In the genomic region with DNA sequence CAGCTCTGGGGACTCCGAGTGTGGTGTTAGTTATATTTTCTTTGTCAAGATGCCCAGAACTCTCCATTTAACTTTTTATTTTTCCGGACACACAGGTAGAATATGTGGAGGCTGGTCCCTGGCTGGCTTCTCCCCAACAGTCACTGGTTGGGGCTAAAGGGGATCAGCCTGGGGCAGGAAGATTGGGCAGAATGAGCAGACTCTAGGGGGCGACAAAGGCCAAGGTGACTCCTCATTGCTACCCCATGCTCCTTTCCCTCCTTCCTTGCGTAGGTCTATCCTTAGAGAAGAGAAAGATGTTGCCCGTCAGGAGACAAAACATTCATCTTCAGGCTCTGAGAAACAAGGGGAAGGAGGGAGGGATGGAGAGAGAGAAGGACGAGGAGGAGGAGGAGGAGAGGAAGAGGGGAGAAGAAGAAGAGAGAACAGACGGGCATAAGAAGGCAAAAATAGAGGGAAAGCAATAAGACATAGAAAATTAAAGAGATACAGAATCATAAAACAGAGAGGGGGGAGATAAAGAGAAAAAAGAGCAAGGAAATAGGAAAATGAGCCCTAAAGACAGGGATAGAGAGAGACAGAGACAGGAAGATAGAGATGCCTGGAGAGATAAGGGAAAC, we compare ENCODE assay signal across 11 cellular contexts.
A peak's percentile ranks its signal among the peaks of the same experiment; 100 is the strongest.
DNase-seq lines count a peak whose midpoint lies in the region; ATAC-seq and TF ChIP-seq lines count a peak whose summit lies in the region.
"Had no signal": no experiment of that assay in that cellular context is flagged by ENCODE, and none has a peak within 500 bp of the region (broad histone marks: within the 10 kb centered on the region; RNA-seq: fewer than 3 reads in every experiment).

No MANE protein-coding gene starts in this region.

- no peak overlapping the region for H2AFZ ChIP-seq in smooth muscle cell (ENCODE audit: low read depth)

- POLR2A ChIA-PET in naive thymus-derived CD4-positive, alpha-beta T cell (lab: Charles Lee): no interaction called here

- peak overlapping the region; percentile 69 for H3K27ac Mint-ChIP-seq in activated naive CD4-positive, alpha-beta T cell treated with anti-CD3 and anti-CD28 coated beads, Interleukin-2, amount 50 U/mL, for 24 hours
- no peak overlapping the region for H3K27ac Mint-ChIP-seq in endodermal cell
- H3K27ac Mint-ChIP-seq in naive thymus-derived CD4-positive, alpha-beta T cell: no peak overlapping the region

- no peak overlapping the region for H3K27ac ChIP-seq in endodermal cell (ENCODE audit: low read depth, low read length)
- H3K27ac ChIP-seq in smooth muscle cell (ENCODE audit: low read depth): no peak overlapping the region
- no peak overlapping the region for H3K27ac ChIP-seq in naive thymus-derived CD4-positive, alpha-beta T cell (ENCODE audit: low read depth, low read length)

- H3K4me3 ChIP-seq in endodermal cell (ENCODE audit: low read length): no peak overlapping the region
- H3K4me3 ChIP-seq in smooth muscle cell: no peak overlapping the region
- H3K4me3 ChIP-seq in naive thymus-derived CD4-positive, alpha-beta T cell (ENCODE audit: low read length): no peak overlapping the region

- H3K36me3 ChIP-seq in endodermal cell (ENCODE audit: control insufficient read depth, insufficient read depth, low read length): no peaks in the 10 kb centered on the region
- H3K36me3 ChIP-seq in smooth muscle cell (ENCODE audit: low read depth): no peaks in the 10 kb centered on the region
- H3K36me3 ChIP-seq in naive thymus-derived CD4-positive, alpha-beta T cell (ENCODE audit: control insufficient read depth in 2 of 3, insufficient read depth in 3 of 3, low read length in 3 of 3): no peaks in the 10 kb centered on the region

- H3K4me1 ChIP-seq in endodermal cell (ENCODE audit: control insufficient read depth, insufficient read depth, low read length): peaks cover 4% of the 10 kb centered on the region
- H3K4me1 ChIP-seq in smooth muscle cell (ENCODE audit: low read depth): no peaks in the 10 kb centered on the region
- no peaks in the 10 kb centered on the region for H3K4me1 ChIP-seq in naive thymus-derived CD4-positive, alpha-beta T cell (ENCODE audit: control insufficient read depth in 2 of 2, insufficient read depth in 2 of 2, low read length in 2 of 2)

- CTCF ChIA-PET in naive thymus-derived CD4-positive, alpha-beta T cell (lab: Charles Lee): no interaction called here

- H3K9ac ChIP-seq in endodermal cell (ENCODE audit: extremely low read depth, low read length, poor library complexity, severe bottlenecking): no peak overlapping the region
- H3K9ac ChIP-seq in smooth muscle cell (ENCODE audit: low read depth): no peak overlapping the region

- H3K36me3 Mint-ChIP-seq in activated naive CD4-positive, alpha-beta T cell treated with anti-CD3 and anti-CD28 coated beads, Interleukin-2, amount 50 U/mL, for 24 hours: peaks cover 1% of the 10 kb centered on the region
- H3K36me3 Mint-ChIP-seq in endodermal cell (ENCODE audit: low read depth): no peaks in the 10 kb centered on the region
- peaks cover 0 to 14% (median 1%) of the 10 kb centered on the region in 5 donors for H3K36me3 Mint-ChIP-seq in naive thymus-derived CD4-positive, alpha-beta T cell

- no peak overlapping the region for H3K4me3 Mint-ChIP-seq in activated naive CD4-positive, alpha-beta T cell treated with anti-CD3 and anti-CD28 coated beads, Interleukin-2, amount 50 U/mL, for 24 hours
- H3K4me3 Mint-ChIP-seq in endodermal cell: no peak overlapping the region
- no peak overlapping the region for H3K4me3 Mint-ChIP-seq in naive thymus-derived CD4-positive, alpha-beta T cell

- no peak for DNase-seq in activated naive CD4-positive, alpha-beta T cell treated with anti-CD3 and anti-CD28 coated beads, Interleukin-2, amount 50 U/mL, for 16 hours
- DNase-seq in NCI-H748 (lab: John Stamatoyannopoulos, UW; ENCODE audit: unreplicated experiment): peak; percentile 63
- DNase-seq in endodermal cell: peak; percentile 76
- no peak for DNase-seq in smooth muscle cell (lab: John Stamatoyannopoulos, UW; ENCODE audit: unreplicated experiment)
- DNase-seq in naive thymus-derived CD4-positive, alpha-beta T cell: no peak
- DNase-seq in NCI-H226: no peak
- DNase-seq: DMS153; naive B cell; stimulated activated naive CD4-positive, alpha-beta T cell treated with Interleukin-2 at 50 U/mL for 16 hours had no signal

- 77 to 87% methylated on average over 3 to 7 of the region's 7 CpGs for WGBS in endodermal cell (ENCODE audit: insufficient coverage in 1 of 2, insufficient read length in 1 of 2), 2 experiments
- 54% methylated on average over 7 of the region's 7 CpGs for WGBS in smooth muscle cell (ENCODE audit: low lambda C conversion rate)

- TF ChIP-seq CTCF in endodermal cell (conservative IDR thresholded peaks at IDR 0.05) (peak; percentile 81), smooth muscle cell (IDR thresholded peaks at IDR 0.05; ENCODE audit: borderline replicate concordance, insufficient read depth, poor library complexity, severe bottlenecking) (peak; percentile 36)

- intact Hi-C loops in naive thymus-derived CD4-positive, alpha-beta T cell (cut with micrococcal nuclease): no loop called here

- H4K20me1 ChIP-seq in smooth muscle cell (ENCODE audit: low read depth): no peaks in the 10 kb centered on the region

- no peak overlapping the region for H3K4me2 ChIP-seq in smooth muscle cell

- H3K27me3 ChIP-seq in endodermal cell (ENCODE audit: control insufficient read depth, insufficient read depth, low read length, poor library complexity, severe bottlenecking) (no peaks in the 10 kb centered on the region), smooth muscle cell (ENCODE audit: low read depth) (peaks cover 78% of the 10 kb centered on the region)
- no peaks in the 10 kb centered on the region for H3K27me3 ChIP-seq in naive thymus-derived CD4-positive, alpha-beta T cell (ENCODE audit: control insufficient read depth in 2 of 2, insufficient read depth in 2 of 2, low read length in 2 of 2)

- peaks cover 19% of the 10 kb centered on the region for H3K9me3 ChIP-seq in endodermal cell (ENCODE audit: control insufficient read depth, low read length)
- peaks cover 7% of the 10 kb centered on the region for H3K9me3 ChIP-seq in smooth muscle cell (replicated peaks; ENCODE audit: low read depth)
- peaks cover 0 to 5% (median 0%) of the 10 kb centered on the region in 3 experiments for H3K9me3 ChIP-seq in naive thymus-derived CD4-positive, alpha-beta T cell (ENCODE audit: control insufficient read depth in 2 of 3, low read length in 3 of 3)

- H3K79me2 ChIP-seq in smooth muscle cell (ENCODE audit: low read depth): no peaks in the 10 kb centered on the region

- no peak for ATAC-seq in GM18517 (IDR thresholded peaks at IDR 0.05; ENCODE audit: unreplicated experiment)
- ATAC-seq in naive thymus-derived CD4-positive, alpha-beta T cell: no peak

- H3K27me3 Mint-ChIP-seq in activated naive CD4-positive, alpha-beta T cell treated with anti-CD3 and anti-CD28 coated beads, Interleukin-2, amount 50 U/mL, for 24 hours: peaks cover 52% of the 10 kb centered on the region
- H3K27me3 Mint-ChIP-seq in endodermal cell (ENCODE audit: insufficient read depth): no peaks in the 10 kb centered on the region
- H3K27me3 Mint-ChIP-seq in naive thymus-derived CD4-positive, alpha-beta T cell: peaks cover 36 to 94% (median 81%) of the 10 kb centered on the region in 5 donors

- H3K4me1 Mint-ChIP-seq in activated naive CD4-positive, alpha-beta T cell treated with anti-CD3 and anti-CD28 coated beads, Interleukin-2, amount 50 U/mL, for 24 hours: no peaks in the 10 kb centered on the region
- peaks cover 29% of the 10 kb centered on the region for H3K4me1 Mint-ChIP-seq in endodermal cell
- peaks cover 0 to 2% (median 0%) of the 10 kb centered on the region in 7 donors for H3K4me1 Mint-ChIP-seq in naive thymus-derived CD4-positive, alpha-beta T cell

- peaks cover 9% of the 10 kb centered on the region for H3K9me3 Mint-ChIP-seq in activated naive CD4-positive, alpha-beta T cell treated with anti-CD3 and anti-CD28 coated beads, Interleukin-2, amount 50 U/mL, for 24 hours
- peaks cover 11% of the 10 kb centered on the region for H3K9me3 Mint-ChIP-seq in endodermal cell
- peaks cover 0 to 42% (median 16%) of the 10 kb centered on the region in 11 donors for H3K9me3 Mint-ChIP-seq in naive thymus-derived CD4-positive, alpha-beta T cell

- no peaks in the 10 kb centered on the region for H3F3A ChIP-seq in smooth muscle cell (ENCODE audit: low read depth)

Comparison
In these comparisons a context has a peak if more than half of its experiments do, and no peak if none do; other contexts are left out.
1. DNase-seq: peak in NCI-H748 (single experiment) and endodermal cell (single experiment); none in activated naive CD4-positive, alpha-beta T cell treated with anti-CD3 and anti-CD28 coated beads, Interleukin-2, amount 50 U/mL, for 16 hours (single experiment), smooth muscle cell (single experiment), naive thymus-derived CD4-positive, alpha-beta T cell (0 of 9) and NCI-H226 (single experiment).